ENCODE assay signal across 8 cellular contexts in genomic region chr10:24209946-24210491, GRCh38. TPM values are rescaled to one million over a fixed set of nuclear protein-coding genes. Genes with fewer than 3 reads are reported as not detected.
DNase-seq lines count a peak whose midpoint lies in the region; ATAC-seq and TF ChIP-seq lines count a peak whose summit lies in the region.

No MANE protein-coding gene starts in this region.

- no peak for TF ChIP-seq CTCF in ascending aorta (IDR thresholded peaks at IDR 0.05)

- peaks cover 29% of the 10 kb centered on the region for H3K27me3 Mint-ChIP-seq in stimulated activated memory B cell treated with anti-CD40 and anti-IgM and Interleukin-4, amounts not matched to agents 10 μg/mL and 1 μg/mL and 100 μg/mL, for 72 hours

- H3K4me1 Mint-ChIP-seq in stimulated activated memory B cell treated with anti-CD40 and anti-IgM and Interleukin-4, amounts not matched to agents 10 μg/mL and 1 μg/mL and 100 μg/mL, for 72 hours, result peaks cover 19% of the 10 kb centered on the region

- H3K4me3 ChIP-seq in ascending aorta, result peak overlapping the region; percentile 66 to 71

- H3K27ac Mint-ChIP-seq in stimulated activated memory B cell treated with anti-CD40 and anti-IgM and Interleukin-4, amounts not matched to agents 10 μg/mL and 1 μg/mL and 100 μg/mL, for 72 hours, result no peak overlapping the region

- no peaks in the 10 kb centered on the region for H3K36me3 Mint-ChIP-seq in stimulated activated memory B cell treated with anti-CD40 and anti-IgM and Interleukin-4, amounts not matched to agents 10 μg/mL and 1 μg/mL and 100 μg/mL, for 72 hours

- intact Hi-C loops in ascending aorta (cut with DNase I), result loop anchor here (5.0 kb wide), 2 partner anchors 132 to 152 kb away; no protein-coding TSS in a partner anchor

- ATAC-seq in GM21515 (IDR thresholded peaks at IDR 0.05; ENCODE audit: unreplicated experiment), result peak; percentile 70
- ATAC-seq in stimulated activated memory B cell treated with anti-CD40 and anti-IgM and Interleukin-4, amounts not matched to agents 10 μg/mL and 1 μg/mL and 100 μg/mL, for 72 hours, result peak; percentile 71

- no peak overlapping the region for H3K4me3 Mint-ChIP-seq in stimulated activated memory B cell treated with anti-CD40 and anti-IgM and Interleukin-4, amounts not matched to agents 10 μg/mL and 1 μg/mL and 100 μg/mL, for 72 hours

- H3K27ac ChIP-seq in ascending aorta, result peak overlapping the region in 1 of 2 donors; percentile 1

- H3K9me3 Mint-ChIP-seq in stimulated activated memory B cell treated with anti-CD40 and anti-IgM and Interleukin-4, amounts not matched to agents 10 μg/mL and 1 μg/mL and 100 μg/mL, for 72 hours, result no peaks in the 10 kb centered on the region

- H3K9me3 ChIP-seq in ascending aorta, result no peaks in the 10 kb centered on the region

- peaks cover 0 to 7% of the 10 kb centered on the region in 2 donors for H3K4me1 ChIP-seq in ascending aorta

- no peaks in the 10 kb centered on the region for H3K27me3 ChIP-seq in ascending aorta

- H3K36me3 ChIP-seq in ascending aorta, result no peaks in the 10 kb centered on the region

- peak; percentile 51 for DNase-seq in GM03348 (ENCODE audit: low spot score)
- DNase-seq in HK-2 (ENCODE audit: unreplicated experiment), result peak; percentile 6
- DNase-seq in ascending aorta (ENCODE audit: low spot score in 2 of 2), result no peak
- DNase-seq in kidney tubule cell (ENCODE audit: low spot score), result peak; percentile 81
- no peak for DNase-seq in COLO668 (lab: John Stamatoyannopoulos, UW; ENCODE audit: unreplicated experiment)
- DNase-seq in NCI-H2196 (lab: John Stamatoyannopoulos, UW; ENCODE audit: unreplicated experiment), result no peak

RNA-seq across cellular contexts. Expression of gene KIAA1217, which starts 1.1 kb away (rescaled TPM):
- total RNA-seq in ascending aorta, result 13.0 TPM

Comparison
In these comparisons a context has a peak if more than half of its experiments do, and no peak if none do; other contexts are left out.
1. DNase-seq: peak in GM03348 (single experiment), HK-2 (single experiment) and kidney tubule cell (single experiment); none in ascending aorta (0 of 2), COLO668 (single experiment) and NCI-H2196 (single experiment).